In genomic region chr12:104303538-104304151, GRCh38 we compare ENCODE assay signal across 8 cellular contexts. TPM values are rescaled to one million over a fixed set of nuclear protein-coding genes. Genes with fewer than 3 reads are reported as not detected.
DNase-seq lines count a peak whose midpoint lies in the region; ATAC-seq and TF ChIP-seq lines count a peak whose summit lies in the region.

Gene EID3, plus strand, starts transcription at chr12:104303739. Its CDS starts 196 bp downstream, at chr12:104303935.

- H3K36me3 Mint-ChIP-seq in activated CD4-positive, alpha-beta T cell treated with anti-CD3 and anti-CD28 coated beads, Interleukin-2, amount 10 ng/mL, durations not matched to agents 7 days and 5 days (ENCODE audit: low read depth): peaks cover 50% of the 10 kb centered on the region

- peak within 1 kb of the TSS; percentile 34 for H3K4me3 ChIP-seq in colonic mucosa
- no peak within 1 kb of the TSS for H3K4me3 ChIP-seq in SJCRH30

- no peaks in the 10 kb centered on the region for H3K9me3 ChIP-seq in colonic mucosa
- H3K9me3 ChIP-seq in SJCRH30 (replicated peaks): no peaks in the 10 kb centered on the region; the same call in 1 of the 2 replicates

- peak within 1 kb of the TSS; percentile 86 for H3K4me3 Mint-ChIP-seq in activated CD4-positive, alpha-beta T cell treated with anti-CD3 and anti-CD28 coated beads, Interleukin-2, amount 10 ng/mL, durations not matched to agents 7 days and 5 days

- no peak for TF ChIP-seq CTCF in colonic mucosa (IDR thresholded peaks at IDR 0.05)

- H3K9me3 Mint-ChIP-seq in activated CD4-positive, alpha-beta T cell treated with anti-CD3 and anti-CD28 coated beads, Interleukin-2, amount 10 ng/mL, durations not matched to agents 7 days and 5 days: no peaks in the 10 kb centered on the region

- no peaks in the 10 kb centered on the region for H3K27me3 ChIP-seq in colonic mucosa
- no peaks in the 10 kb centered on the region for H3K27me3 ChIP-seq in SJCRH30

- peak; percentile 91 for DNase-seq in activated CD4-positive, alpha-beta T cell treated with anti-CD3 and anti-CD28 coated beads, Interleukin-2, amount 10 ng/mL, durations not matched to agents 7 days and 5 days
- DNase-seq in colonic mucosa: peak; percentile 89
- DNase-seq in kidney glomerular epithelial cell (lab: John Stamatoyannopoulos, UW): peak; percentile 46
- DNase-seq in stimulated activated CD4-positive, alpha-beta T cell treated with anti-CD3 and anti-CD28 coated beads, Interleukin-15, amount 100 ng/mL, for 48 hours (ENCODE audit: low read depth in 2 of 2): peak; percentile 79 to 89
- no peak for DNase-seq in SJCRH30
- DNase-seq in NCI-H69 (lab: John Stamatoyannopoulos, UW): no peak

- CTCF ChIA-PET in activated CD4-positive, alpha-beta T cell treated with anti-CD3 and anti-CD28 coated beads, Interleukin-2, amount 10 ng/mL, durations not matched to agents 7 days and 5 days (lab: Charles Lee): interaction anchor here (1.1 to 2.1 kb wide), 9 partner anchors 8 to 134 kb away, joined by 3 to 16 read pairs (median 4); no protein-coding TSS in a partner anchor

- peaks cover 81% of the 10 kb centered on the region for H3K4me1 Mint-ChIP-seq in activated CD4-positive, alpha-beta T cell treated with anti-CD3 and anti-CD28 coated beads, Interleukin-2, amount 10 ng/mL, durations not matched to agents 7 days and 5 days

- peak within 1 kb of the TSS; percentile 98 for H3K27ac Mint-ChIP-seq in activated CD4-positive, alpha-beta T cell treated with anti-CD3 and anti-CD28 coated beads, Interleukin-2, amount 10 ng/mL, durations not matched to agents 7 days and 5 days

- intact Hi-C loops in colonic mucosa (cut with DNase I): loop anchor here (10.0 kb wide), 1 partner anchor 51 kb away; no protein-coding TSS in a partner anchor

- H3K27ac ChIP-seq in colonic mucosa (peak within 1 kb of the TSS; percentile 51), SJCRH30 (no peak within 1 kb of the TSS)

- H3K9ac ChIP-seq in colonic mucosa (ENCODE audit: low read depth in 2 of 2, low read length in 2 of 2): peak within 1 kb of the TSS; percentile 40 to 69

- H3K36me3 ChIP-seq in colonic mucosa (no peaks in the 10 kb centered on the region), SJCRH30 (peaks cover 16% of the 10 kb centered on the region)

- ATAC-seq in GM18867 (IDR thresholded peaks at IDR 0.05; ENCODE audit: unreplicated experiment) (peak; percentile 90), HG03103 (IDR thresholded peaks at IDR 0.05; ENCODE audit: low read depth, unreplicated experiment) (peak; percentile 89)

- POLR2A ChIA-PET in activated CD4-positive, alpha-beta T cell treated with anti-CD3 and anti-CD28 coated beads, Interleukin-2, amount 10 ng/mL, durations not matched to agents 7 days and 5 days (lab: Charles Lee): interaction anchor here (0.6 to 1.4 kb wide), 3 partner anchors 16 to 370 kb away, joined by 3 to 4 read pairs (median 3); partner anchors contain the start of gene TDG

- H3K27me3 Mint-ChIP-seq in activated CD4-positive, alpha-beta T cell treated with anti-CD3 and anti-CD28 coated beads, Interleukin-2, amount 10 ng/mL, durations not matched to agents 7 days and 5 days: no peaks in the 10 kb centered on the region

- H3K4me1 ChIP-seq in colonic mucosa: peaks cover 3% of the 10 kb centered on the region
- H3K4me1 ChIP-seq in SJCRH30: no peaks in the 10 kb centered on the region

RNA-seq across cellular contexts. Expression of gene EID3, which starts in this region (rescaled TPM):
- 1 to 10 TPM; 5.8 to 6.9 TPM for total RNA-seq in activated CD4-positive, alpha-beta T cell treated with anti-CD3 and anti-CD28 coated beads, Interleukin-2, amount 10 ng/mL, durations not matched to agents 7 days and 5 days
- 1 to 10 TPM in 1 of 2 donors, under 1 TPM in 1; 0.98 to 2.5 TPM for total RNA-seq in colonic mucosa
- 0.48 and 0.63 TPM in 2 replicates for total RNA-seq in SJCRH30 (2014; rRNA removed; shearing (Covaris generic))

Comparison
In these comparisons a context has a peak if more than half of its experiments do, and no peak if none do; other contexts are left out.
1. DNase-seq: peak in activated CD4-positive, alpha-beta T cell treated with anti-CD3 and anti-CD28 coated beads, Interleukin-2, amount 10 ng/mL, durations not matched to agents 7 days and 5 days (single experiment), colonic mucosa (single experiment), kidney glomerular epithelial cell (single experiment) and stimulated activated CD4-positive, alpha-beta T cell treated with anti-CD3 and anti-CD28 coated beads, Interleukin-15, amount 100 ng/mL, for 48 hours (2 of 2); none in SJCRH30 (0 of 2) and NCI-H69 (single experiment).